In genomic region chr11:16902979-16903378, GRCh38 we compare ENCODE assay signal across 9 cellular contexts.
DNase-seq lines count a peak whose midpoint lies in the region; ATAC-seq and TF ChIP-seq lines count a peak whose summit lies in the region.
"Had no signal": no experiment of that assay in that cellular context is flagged by ENCODE, and none has a peak within 500 bp of the region (broad histone marks: within the 10 kb centered on the region; RNA-seq: fewer than 3 reads in every experiment).

No MANE protein-coding gene starts in this region.

- H3K27ac Mint-ChIP-seq in activated T-helper 1 cell treated with anti-CD3 and anti-CD28 coated beads, Interleukin-12 subunit alpha, Interleukin-12 subunit beta, Interleukin-2, Interleukin-4 antibody, amounts not matched to agents 30 ng/mL and 10 ng/mL and 1 ng/mL, durations not matched to agents 14 hours and 24 hours and 36 hours = peak overlapping the region; percentile 86
- no peak overlapping the region for H3K27ac Mint-ChIP-seq in progenitor cell of endocrine pancreas

- no peaks in the 10 kb centered on the region for H3K27me3 ChIP-seq in BLaER1 treated with 17β-estradiol and CSF1 and Interleukin-3, amounts not matched to agents 10 nM and 100 nM

- TF ChIP-seq CTCF in progenitor cell of endocrine pancreas (IDR thresholded peaks at IDR 0.05; ENCODE audit: unreplicated experiment) = no peak

- intact Hi-C loops in activated T-helper 1 cell treated with anti-CD3 and anti-CD28 coated beads, Interleukin-12 subunit alpha, Interleukin-12 subunit beta, Interleukin-2, Interleukin-4 antibody, amounts not matched to agents 30 ng/mL and 10 ng/mL and 1 ng/mL, durations not matched to agents 14 hours and 24 hours and 36 hours (cut with micrococcal nuclease) = loop anchor here (1.0 to 10.0 kb wide), 13 partner anchors 22 to 1784 kb away; partner anchors contain the start of genes C11orf58, NCR3LG1, NUCB2 and RPS13

- H3K4me2 ChIP-seq in BLaER1 treated with 17β-estradiol and CSF1 and Interleukin-3, amounts not matched to agents 10 nM and 100 nM = peak overlapping the region; percentile 65 to 92 (median 82)

- peaks cover 18% of the 10 kb centered on the region for H3K36me3 Mint-ChIP-seq in activated T-helper 1 cell treated with anti-CD3 and anti-CD28 coated beads, Interleukin-12 subunit alpha, Interleukin-12 subunit beta, Interleukin-2, Interleukin-4 antibody, amounts not matched to agents 30 ng/mL and 10 ng/mL and 1 ng/mL, durations not matched to agents 14 hours and 24 hours and 36 hours (ENCODE audit: low read depth)
- peaks cover 3% of the 10 kb centered on the region for H3K36me3 Mint-ChIP-seq in progenitor cell of endocrine pancreas (ENCODE audit: insufficient read depth)

- peaks cover 25% of the 10 kb centered on the region for H3K9me3 Mint-ChIP-seq in activated T-helper 1 cell treated with anti-CD3 and anti-CD28 coated beads, Interleukin-12 subunit alpha, Interleukin-12 subunit beta, Interleukin-2, Interleukin-4 antibody, amounts not matched to agents 30 ng/mL and 10 ng/mL and 1 ng/mL, durations not matched to agents 14 hours and 24 hours and 36 hours
- no peaks in the 10 kb centered on the region for H3K9me3 Mint-ChIP-seq in progenitor cell of endocrine pancreas (ENCODE audit: low read depth)

- H3K4me1 ChIP-seq in BLaER1 treated with 17β-estradiol and CSF1 and Interleukin-3, amounts not matched to agents 10 nM and 100 nM = peaks cover 34 to 58% (median 45%) of the 10 kb centered on the region in 10 experiments

- H3K4me3 ChIP-seq in BLaER1 treated with 17β-estradiol and CSF1 and Interleukin-3, amounts not matched to agents 10 nM and 100 nM = peak overlapping the region in 5 of 10 experiments; percentile 5 to 34 (median 17); a peak in 6 of 20 replicates

- H3K4me3 Mint-ChIP-seq in activated T-helper 1 cell treated with anti-CD3 and anti-CD28 coated beads, Interleukin-12 subunit alpha, Interleukin-12 subunit beta, Interleukin-2, Interleukin-4 antibody, amounts not matched to agents 30 ng/mL and 10 ng/mL and 1 ng/mL, durations not matched to agents 14 hours and 24 hours and 36 hours = peak overlapping the region; percentile 28
- H3K4me3 Mint-ChIP-seq in progenitor cell of endocrine pancreas (ENCODE audit: low read depth) = no peak overlapping the region

- no peaks in the 10 kb centered on the region for H3K36me3 ChIP-seq in BLaER1 treated with 17β-estradiol and CSF1 and Interleukin-3, amounts not matched to agents 10 nM and 100 nM

- H3K27ac ChIP-seq in BLaER1 treated with 17β-estradiol and CSF1 and Interleukin-3, amounts not matched to agents 10 nM and 100 nM = peak overlapping the region in 10 of 11 experiments; percentile 34 to 80 (median 70); a peak in 19 of 22 replicates

- ATAC-seq in GM19025 (IDR thresholded peaks at IDR 0.05; ENCODE audit: low read depth, unreplicated experiment) (peak; percentile 48), HG03039 (IDR thresholded peaks at IDR 0.05; ENCODE audit: unreplicated experiment) (peak; percentile 64)

- no peaks in the 10 kb centered on the region for H4K20me1 ChIP-seq in BLaER1 treated with 17β-estradiol and CSF1 and Interleukin-3, amounts not matched to agents 10 nM and 100 nM

- H3K27me3 Mint-ChIP-seq in activated T-helper 1 cell treated with anti-CD3 and anti-CD28 coated beads, Interleukin-12 subunit alpha, Interleukin-12 subunit beta, Interleukin-2, Interleukin-4 antibody, amounts not matched to agents 30 ng/mL and 10 ng/mL and 1 ng/mL, durations not matched to agents 14 hours and 24 hours and 36 hours (ENCODE audit: insufficient read depth) = no peaks in the 10 kb centered on the region
- no peaks in the 10 kb centered on the region for H3K27me3 Mint-ChIP-seq in progenitor cell of endocrine pancreas

- peaks cover 0 to 11% (median 4%) of the 10 kb centered on the region in 11 experiments; a peak in 7 of 22 replicates for H3K9me3 ChIP-seq in BLaER1 treated with 17β-estradiol and CSF1 and Interleukin-3, amounts not matched to agents 10 nM and 100 nM (replicated peaks in 1 of 11)

- peak overlapping the region in 6 of 11 experiments; percentile 28 to 68 (median 45); a peak in 10 of 22 replicates for H3K9ac ChIP-seq in BLaER1 treated with 17β-estradiol and CSF1 and Interleukin-3, amounts not matched to agents 10 nM and 100 nM

- DNase-seq in activated T-helper 1 cell treated with anti-CD3 and anti-CD28 coated beads, Interleukin-12 subunit alpha, Interleukin-12 subunit beta, Interleukin-2, Interleukin-4 antibody, amounts not matched to agents 30 ng/mL and 10 ng/mL and 1 ng/mL, durations not matched to agents 14 hours and 24 hours and 36 hours (ENCODE audit: low spot score) = no peak
- DNase-seq in globus pallidus (ENCODE audit: low spot score) (no peak), progenitor cell of endocrine pancreas (ENCODE audit: low spot score, unreplicated experiment) (no peak), AG08396 (ENCODE audit: low spot score) (no peak), EL (no peak)
- DNase-seq: NCI-H2171 treated with DMSO at 0.1 percent for 48 hours had no signal

- H3K4me1 Mint-ChIP-seq in activated T-helper 1 cell treated with anti-CD3 and anti-CD28 coated beads, Interleukin-12 subunit alpha, Interleukin-12 subunit beta, Interleukin-2, Interleukin-4 antibody, amounts not matched to agents 30 ng/mL and 10 ng/mL and 1 ng/mL, durations not matched to agents 14 hours and 24 hours and 36 hours (ENCODE audit: low read depth) = peaks cover 51% of the 10 kb centered on the region
- H3K4me1 Mint-ChIP-seq in progenitor cell of endocrine pancreas (ENCODE audit: low read depth) = peaks cover 16% of the 10 kb centered on the region
